In genomic region chr10:71697938-71698709, GRCh38 we compare ENCODE assay signal across 1 cellular context.
A peak's percentile ranks its signal among the peaks of the same experiment; 100 is the strongest.
TF ChIP-seq lines count a peak whose summit lies in the region.

No MANE protein-coding gene starts in this region.

TF ChIP-seq in GM12878, 131 proteins besides CTCF, POLR2A, EP300 and RAD21 (continued from another document):
- TF ChIP-seq SP1 (IDR thresholded peaks at IDR 0.05; ENCODE audit: low read depth, low read length) (peak; percentile 42), EZH2 (IDR thresholded peaks at IDR 0.05; ENCODE audit: borderline replicate concordance, control insufficient read depth, low read depth, low read length) (no peak), ZBED1 (IDR thresholded peaks at IDR 0.05; ENCODE audit: borderline replicate concordance) (no peak), NKRF (conservative IDR thresholded peaks at IDR 0.05) (no peak), NRF1 (conservative IDR thresholded peaks at IDR 0.05; ENCODE audit: low read depth, low read length) (no peak), NR2F1 (conservative IDR thresholded peaks at IDR 0.05) (peak; percentile 30; the same call in 1 of the 2 replicates), IKZF1 (conservative IDR thresholded peaks at IDR 0.05) (peak; percentile 65)
